Comparison of ENCODE assay signal across 2 cellular contexts in the genomic region with DNA sequence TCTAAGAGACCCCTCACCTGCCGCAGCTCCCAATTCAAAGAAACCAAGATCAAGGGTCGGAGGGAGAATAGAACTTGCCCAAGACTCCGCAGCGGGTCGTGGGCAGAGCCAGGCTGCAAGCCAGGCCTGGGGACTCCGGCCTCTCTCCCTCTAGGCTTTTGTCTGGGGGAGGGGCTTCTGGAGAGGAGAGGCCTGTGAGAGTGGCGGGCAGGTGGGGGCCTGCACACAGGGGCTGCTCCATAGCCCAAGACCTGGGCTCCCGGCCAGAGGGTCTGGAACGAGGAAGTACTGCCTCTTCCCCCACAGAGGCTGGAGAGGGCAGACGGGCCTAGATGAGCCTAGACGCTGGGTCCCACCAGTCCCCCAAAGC.
TF ChIP-seq lines count a peak whose summit lies in the region.

No MANE protein-coding gene starts in this region.

TF ChIP-seq in SK-N-SH, 30 proteins besides CTCF, POLR2A, EP300 and RAD21 (continued from another document):
- TF ChIP-seq, protein P1, sequence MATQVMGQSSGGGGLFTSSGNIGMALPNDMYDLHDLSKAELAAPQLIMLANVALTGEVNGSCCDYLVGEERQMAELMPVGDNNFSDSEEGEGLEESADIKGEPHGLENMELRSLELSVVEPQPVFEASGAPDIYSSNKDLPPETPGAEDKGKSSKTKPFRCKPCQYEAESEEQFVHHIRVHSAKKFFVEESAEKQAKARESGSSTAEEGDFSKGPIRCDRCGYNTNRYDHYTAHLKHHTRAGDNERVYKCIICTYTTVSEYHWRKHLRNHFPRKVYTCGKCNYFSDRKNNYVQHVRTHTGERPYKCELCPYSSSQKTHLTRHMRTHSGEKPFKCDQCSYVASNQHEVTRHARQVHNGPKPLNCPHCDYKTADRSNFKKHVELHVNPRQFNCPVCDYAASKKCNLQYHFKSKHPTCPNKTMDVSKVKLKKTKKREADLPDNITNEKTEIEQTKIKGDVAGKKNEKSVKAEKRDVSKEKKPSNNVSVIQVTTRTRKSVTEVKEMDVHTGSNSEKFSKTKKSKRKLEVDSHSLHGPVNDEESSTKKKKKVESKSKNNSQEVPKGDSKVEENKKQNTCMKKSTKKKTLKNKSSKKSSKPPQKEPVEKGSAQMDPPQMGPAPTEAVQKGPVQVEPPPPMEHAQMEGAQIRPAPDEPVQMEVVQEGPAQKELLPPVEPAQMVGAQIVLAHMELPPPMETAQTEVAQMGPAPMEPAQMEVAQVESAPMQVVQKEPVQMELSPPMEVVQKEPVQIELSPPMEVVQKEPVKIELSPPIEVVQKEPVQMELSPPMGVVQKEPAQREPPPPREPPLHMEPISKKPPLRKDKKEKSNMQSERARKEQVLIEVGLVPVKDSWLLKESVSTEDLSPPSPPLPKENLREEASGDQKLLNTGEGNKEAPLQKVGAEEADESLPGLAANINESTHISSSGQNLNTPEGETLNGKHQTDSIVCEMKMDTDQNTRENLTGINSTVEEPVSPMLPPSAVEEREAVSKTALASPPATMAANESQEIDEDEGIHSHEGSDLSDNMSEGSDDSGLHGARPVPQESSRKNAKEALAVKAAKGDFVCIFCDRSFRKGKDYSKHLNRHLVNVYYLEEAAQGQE (IDR thresholded peaks at IDR 0.05; ENCODE audit: low read depth, low read length) = no peak
- TF ChIP-seq EZH2phosphoT487 (IDR thresholded peaks at IDR 0.05; ENCODE audit: borderline replicate concordance, low read depth) = no peak
- no peak for TF ChIP-seq MXI1 (IDR thresholded peaks at IDR 0.05; ENCODE audit: low read depth, low read length)
- TF ChIP-seq NRF1 (IDR thresholded peaks at IDR 0.05; ENCODE audit: low read depth, low read length) = no peak
- TF ChIP-seq RCOR1 (IDR thresholded peaks at IDR 0.05; ENCODE audit: low read length) = no peak
- no peak for TF ChIP-seq RFX5 (IDR thresholded peaks at IDR 0.05; ENCODE audit: low read length)
- no peak for TF ChIP-seq NFIC (IDR thresholded peaks at IDR 0.05; ENCODE audit: borderline replicate concordance)
- TF ChIP-seq GABPA (IDR thresholded peaks at IDR 0.05; ENCODE audit: low read depth) = no peak
- TF ChIP-seq, protein P2, sequence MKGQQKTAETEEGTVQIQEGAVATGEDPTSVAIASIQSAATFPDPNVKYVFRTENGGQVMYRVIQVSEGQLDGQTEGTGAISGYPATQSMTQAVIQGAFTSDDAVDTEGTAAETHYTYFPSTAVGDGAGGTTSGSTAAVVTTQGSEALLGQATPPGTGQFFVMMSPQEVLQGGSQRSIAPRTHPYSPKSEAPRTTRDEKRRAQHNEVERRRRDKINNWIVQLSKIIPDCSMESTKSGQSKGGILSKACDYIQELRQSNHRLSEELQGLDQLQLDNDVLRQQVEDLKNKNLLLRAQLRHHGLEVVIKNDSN (IDR thresholded peaks at IDR 0.05; ENCODE audit: borderline replicate concordance, low read depth) = no peak
- TF ChIP-seq, protein P3, sequence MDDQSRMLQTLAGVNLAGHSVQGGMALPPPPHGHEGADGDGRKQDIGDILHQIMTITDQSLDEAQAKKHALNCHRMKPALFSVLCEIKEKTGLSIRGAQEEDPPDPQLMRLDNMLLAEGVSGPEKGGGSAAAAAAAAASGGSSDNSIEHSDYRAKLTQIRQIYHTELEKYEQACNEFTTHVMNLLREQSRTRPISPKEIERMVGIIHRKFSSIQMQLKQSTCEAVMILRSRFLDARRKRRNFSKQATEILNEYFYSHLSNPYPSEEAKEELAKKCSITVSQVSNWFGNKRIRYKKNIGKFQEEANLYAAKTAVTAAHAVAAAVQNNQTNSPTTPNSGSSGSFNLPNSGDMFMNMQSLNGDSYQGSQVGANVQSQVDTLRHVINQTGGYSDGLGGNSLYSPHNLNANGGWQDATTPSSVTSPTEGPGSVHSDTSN (IDR thresholded peaks at IDR 0.05) = no peak
- TF ChIP-seq POLR2AphosphoS5 (IDR thresholded peaks at IDR 0.05; ENCODE audit: low read depth, low read length) = no peak

TF ChIP-seq in SK-N-SH treated with all-trans-retinoic acid at 6 μM for 48 hours, 23 proteins besides CTCF, POLR2A, EP300 and RAD21 (continued from another document):
- no peak for TF ChIP-seq TOX (CRISPR knock-in tag; IDR thresholded peaks at IDR 0.05; ENCODE audit: borderline replicate concordance)
